ENCODE assay signal across 8 cellular contexts in the genomic region with DNA sequence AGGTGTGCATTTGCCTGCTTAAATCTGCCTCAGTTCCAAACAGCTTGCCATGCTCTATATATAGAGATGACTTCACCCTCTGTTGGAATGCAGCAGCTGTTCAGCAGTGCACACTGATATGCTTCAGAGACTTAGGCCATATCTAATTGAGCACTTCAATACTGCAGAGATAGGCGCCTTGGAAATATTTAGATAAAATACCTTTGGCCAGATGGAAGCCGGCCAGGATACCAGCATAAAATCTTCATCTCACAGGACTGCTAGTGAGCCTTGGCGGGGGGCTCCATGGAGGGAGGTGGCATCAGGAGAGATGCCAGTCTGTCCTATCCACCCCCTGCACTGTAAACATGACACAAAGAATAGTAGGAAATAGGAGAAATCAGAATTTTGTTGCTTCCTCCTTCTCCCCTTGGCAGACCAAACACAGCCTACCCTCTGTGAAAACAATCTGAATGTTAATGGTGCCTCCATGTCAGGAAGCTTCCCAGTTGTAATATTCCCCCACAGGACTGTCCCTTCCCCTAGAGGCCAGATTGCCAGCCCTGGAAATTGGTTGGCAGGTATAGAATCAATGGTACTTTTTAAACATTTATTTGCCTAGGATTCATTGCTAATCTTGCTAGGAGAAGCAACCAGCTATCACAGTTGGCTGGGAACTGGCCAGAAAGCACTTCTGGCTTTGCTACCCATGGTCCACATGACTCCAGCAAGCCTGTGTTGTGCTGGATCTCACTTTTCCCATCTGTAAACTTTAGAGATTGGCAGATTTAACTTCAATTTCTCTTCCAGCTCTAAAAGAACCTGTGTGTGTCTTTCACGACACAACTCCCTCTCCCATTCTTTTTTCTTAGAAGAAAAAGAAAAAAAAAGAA.
DNase-seq lines count a peak whose midpoint lies in the region; ATAC-seq and TF ChIP-seq lines count a peak whose summit lies in the region.
"Had no signal": no experiment of that assay in that cellular context is flagged by ENCODE, and none has a peak within 500 bp of the region (broad histone marks: within the 10 kb centered on the region; RNA-seq: fewer than 3 reads in every experiment).

No MANE protein-coding gene starts in this region.

- H3K27ac Mint-ChIP-seq in WTC11 = no peak overlapping the region
- no peak overlapping the region for H3K27ac Mint-ChIP-seq in CD8-positive, alpha-beta T cell
- H3K27ac Mint-ChIP-seq: activated naive CD8-positive, alpha-beta T cell had no signal

- H3K4me3 ChIP-seq in right atrium auricular region = no peak overlapping the region
- H3K4me3 ChIP-seq in CD8-positive, alpha-beta T cell (ENCODE audit: low read depth, low read length) = no peak overlapping the region

- H3K27me3 ChIP-seq in right atrium auricular region = no peaks in the 10 kb centered on the region
- H3K27me3 ChIP-seq in CD8-positive, alpha-beta T cell (ENCODE audit: insufficient read depth, low read length) = no peaks in the 10 kb centered on the region

- H3K36me3 Mint-ChIP-seq in WTC11 = no peaks in the 10 kb centered on the region
- H3K36me3 Mint-ChIP-seq in CD8-positive, alpha-beta T cell = no peaks in the 10 kb centered on the region
- H3K36me3 Mint-ChIP-seq: activated naive CD8-positive, alpha-beta T cell had no signal

- intact Hi-C loops in CD8-positive, alpha-beta T cell (cut with DNase I, micrococcal nuclease) = no loop called here

- TF ChIP-seq CTCF in WTC11 (IDR thresholded peaks at IDR 0.05) (no peak), right atrium auricular region (IDR thresholded peaks at IDR 0.05) (no peak)
- TF ChIP-seq CTCF in CD8-positive, alpha-beta T cell (IDR thresholded peaks at IDR 0.05) = no peak

- DNase-seq in HK-2 (ENCODE audit: unreplicated experiment) (peak; percentile 19), WTC11 (ENCODE audit: low spot score) (no peak), right atrium auricular region (ENCODE audit: low spot score) (peak; percentile 63), smooth muscle cell of the brain vasculature (ENCODE audit: low read depth, low spot score) (peak; percentile 10), OCI-M2 (lab: John Stamatoyannopoulos, UW; ENCODE audit: unreplicated experiment) (no peak)
- DNase-seq in CD8-positive, alpha-beta T cell = no peak

- H3K9me3 Mint-ChIP-seq in WTC11 = no peaks in the 10 kb centered on the region
- no peaks in the 10 kb centered on the region for H3K9me3 Mint-ChIP-seq in CD8-positive, alpha-beta T cell

- no peaks in the 10 kb centered on the region for H3K36me3 ChIP-seq in right atrium auricular region
- no peaks in the 10 kb centered on the region for H3K36me3 ChIP-seq in CD8-positive, alpha-beta T cell (ENCODE audit: insufficient read depth, low read length)

- H3K4me1 ChIP-seq in right atrium auricular region = peaks cover 0 to 44% of the 10 kb centered on the region in 2 donors
- no peaks in the 10 kb centered on the region for H3K4me1 ChIP-seq in CD8-positive, alpha-beta T cell (ENCODE audit: insufficient read depth, low read length)

- CTCF ChIA-PET in WTC11 (lab: Charles Lee) = interaction anchor here (2.6 kb wide), 1 partner anchor 236 kb away, joined by 8 read pairs; no protein-coding TSS in a partner anchor
- CTCF ChIA-PET in CD8-positive, alpha-beta T cell (lab: Charles Lee) = interaction anchor here (1.3 kb wide), 1 partner anchor 14 kb away, joined by 3 read pairs; no protein-coding TSS in a partner anchor

- ATAC-seq in WTC11 (peak; percentile 46; the same call in 1 of the 2 replicates), GM19452 (IDR thresholded peaks at IDR 0.05; ENCODE audit: unreplicated experiment) (no peak)
- ATAC-seq in CD8-positive, alpha-beta T cell = no peak

- no peak overlapping the region for H3K4me3 Mint-ChIP-seq in WTC11
- no peak overlapping the region for H3K4me3 Mint-ChIP-seq in CD8-positive, alpha-beta T cell
- H3K4me3 Mint-ChIP-seq: activated naive CD8-positive, alpha-beta T cell had no signal

- peak overlapping the region; percentile 73 to 85 for H3K27ac ChIP-seq in right atrium auricular region
- H3K27ac ChIP-seq in CD8-positive, alpha-beta T cell (ENCODE audit: low read depth, low read length) = no peak overlapping the region

- no peaks in the 10 kb centered on the region for H3K27me3 Mint-ChIP-seq in WTC11 (ENCODE audit: low read depth)
- H3K27me3 Mint-ChIP-seq in CD8-positive, alpha-beta T cell (ENCODE audit: low read depth) = no peaks in the 10 kb centered on the region
- H3K27me3 Mint-ChIP-seq: activated naive CD8-positive, alpha-beta T cell had no signal

- H3K9me3 ChIP-seq in right atrium auricular region = no peaks in the 10 kb centered on the region
- H3K9me3 ChIP-seq in CD8-positive, alpha-beta T cell (ENCODE audit: low read length) = no peaks in the 10 kb centered on the region

- H3K4me1 Mint-ChIP-seq in WTC11 = peaks cover 25% of the 10 kb centered on the region
- no peaks in the 10 kb centered on the region for H3K4me1 Mint-ChIP-seq in CD8-positive, alpha-beta T cell (ENCODE audit: low read depth)

- POLR2A ChIA-PET in WTC11 (lab: Charles Lee) = no interaction called here
- POLR2A ChIA-PET in CD8-positive, alpha-beta T cell (lab: Charles Lee) = interaction anchor here (1.3 kb wide), 1 partner anchor 14 kb away, joined by 3 read pairs; no protein-coding TSS in a partner anchor

TF ChIP-seq in WTC11, 78 proteins besides CTCF, POLR2A, EP300 and RAD21:
- TF ChIP-seq ZNF138 (CRISPR knock-in tag; conservative IDR thresholded peaks at IDR 0.05) (no peak), JUN (CRISPR knock-in tag; IDR thresholded peaks at IDR 0.05) (no peak), GRHL2 (CRISPR knock-in tag; IDR thresholded peaks at IDR 0.05; ENCODE audit: insufficient replicate concordance, severe bottlenecking) (no peak), RORB (CRISPR knock-in tag; IDR thresholded peaks at IDR 0.05) (no peak), ZBTB21 (CRISPR knock-in tag; IDR thresholded peaks at IDR 0.05; ENCODE audit: borderline replicate concordance) (no peak), TEAD1 (CRISPR knock-in tag; IDR thresholded peaks at IDR 0.05) (no peak), CREM (CRISPR knock-in tag; IDR thresholded peaks at IDR 0.05) (no peak), NFATC4 (CRISPR knock-in tag; IDR thresholded peaks at IDR 0.05) (no peak)
- TF ChIP-seq, protein P1, sequence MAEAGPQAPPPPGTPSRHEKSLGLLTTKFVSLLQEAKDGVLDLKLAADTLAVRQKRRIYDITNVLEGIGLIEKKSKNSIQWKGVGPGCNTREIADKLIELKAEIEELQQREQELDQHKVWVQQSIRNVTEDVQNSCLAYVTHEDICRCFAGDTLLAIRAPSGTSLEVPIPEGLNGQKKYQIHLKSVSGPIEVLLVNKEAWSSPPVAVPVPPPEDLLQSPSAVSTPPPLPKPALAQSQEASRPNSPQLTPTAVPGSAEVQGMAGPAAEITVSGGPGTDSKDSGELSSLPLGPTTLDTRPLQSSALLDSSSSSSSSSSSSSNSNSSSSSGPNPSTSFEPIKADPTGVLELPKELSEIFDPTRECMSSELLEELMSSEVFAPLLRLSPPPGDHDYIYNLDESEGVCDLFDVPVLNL (CRISPR knock-in tag; IDR thresholded peaks at IDR 0.05; ENCODE audit: borderline replicate concordance, low read depth) = no peak
TF ChIP-seq in WTC11: peak in this region for 0.

Comparison
In these comparisons a context has a peak if more than half of its experiments do, and no peak if none do; other contexts are left out.
1. DNase-seq: peak in HK-2 (single experiment), right atrium auricular region (single experiment) and smooth muscle cell of the brain vasculature (single experiment); none in WTC11 (single experiment), OCI-M2 (single experiment) and CD8-positive, alpha-beta T cell (0 of 7).